In the genomic region with DNA sequence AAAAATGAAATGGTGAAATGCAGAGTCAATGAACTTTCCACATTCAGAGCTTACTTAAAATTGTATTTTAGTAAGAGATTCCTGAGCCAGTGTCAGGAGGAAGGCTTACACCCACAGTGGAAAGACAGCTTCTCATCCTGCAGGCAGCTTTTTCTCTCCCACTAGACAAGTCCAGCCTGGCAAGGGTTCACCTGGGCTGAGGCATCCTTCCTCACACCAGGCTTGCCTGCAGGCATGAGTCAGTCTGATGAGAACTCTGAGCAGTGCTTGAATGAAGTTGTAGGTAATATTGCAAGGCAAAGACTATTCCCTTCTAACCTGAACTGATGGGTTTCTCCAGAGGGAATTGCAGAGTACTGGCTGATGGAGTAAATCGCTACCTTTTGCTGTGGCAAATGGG, we compare ENCODE assay signal across 27 cellular contexts. TPM values are rescaled to one million over a fixed set of nuclear protein-coding genes. Genes with fewer than 3 reads are reported as not detected.
DNase-seq lines count a peak whose midpoint lies in the region; ATAC-seq and TF ChIP-seq lines count a peak whose summit lies in the region.
"Had no signal": no experiment of that assay in that cellular context is flagged by ENCODE, and none has a peak within 500 bp of the region (broad histone marks: within the 10 kb centered on the region; RNA-seq: fewer than 3 reads in every experiment).

No MANE protein-coding gene starts in this region.

- in situ Hi-C loops in mammary epithelial cell (cut with MboI; ENCODE audit: low sequenced_read_pairs in 2 of 2), result loop anchor here (5.0 kb wide), 1 partner anchor 118 kb away; no protein-coding TSS in a partner anchor

- H3K9me3 Mint-ChIP-seq in activated naive CD4-positive, alpha-beta T cell treated with anti-CD3 and anti-CD28 coated beads, Interleukin-2, amount 50 U/mL, for 24 hours, result no peaks in the 10 kb centered on the region
- H3K9me3 Mint-ChIP-seq: type B pancreatic cell had no signal

- WGBS in mammary epithelial cell (ENCODE audit: low coverage, missing lambda C conversion rate), result 85% methylated on average over 1 of the region's 1 CpG

- no peak overlapping the region for H3K27ac Mint-ChIP-seq in activated naive CD4-positive, alpha-beta T cell treated with anti-CD3 and anti-CD28 coated beads, Interleukin-2, amount 50 U/mL, for 24 hours
- H3K27ac Mint-ChIP-seq: type B pancreatic cell had no signal

- H3K9ac ChIP-seq in mammary epithelial cell (ENCODE audit: insufficient read depth, low read length), result no peak overlapping the region

- H3K27me3 ChIP-seq in mammary epithelial cell (ENCODE audit: insufficient read depth, low read length) (no peaks in the 10 kb centered on the region), breast epithelium (no peaks in the 10 kb centered on the region)
- H3K27me3 ChIP-seq: adrenal gland, brain microvascular endothelial cell, colonic mucosa had no signal

- H3K9me3 ChIP-seq in mammary epithelial cell (replicated peaks; ENCODE audit: insufficient read depth, low read length), result no peaks in the 10 kb centered on the region
- H3K9me3 ChIP-seq in breast epithelium, result no peaks in the 10 kb centered on the region
- H3K9me3 ChIP-seq: adrenal gland, Caco-2, colonic mucosa had no signal

- peaks cover 40% of the 10 kb centered on the region for H3K4me1 Mint-ChIP-seq in activated naive CD4-positive, alpha-beta T cell treated with anti-CD3 and anti-CD28 coated beads, Interleukin-2, amount 50 U/mL, for 24 hours

- CTCF ChIA-PET in mammary epithelial cell (lab: Charles Lee; ENCODE audit: low non-redundant PET), result no interaction called here

- H3K4me2 ChIP-seq in mammary epithelial cell (ENCODE audit: insufficient read depth, low read depth, low read length), result no peak overlapping the region
- H3K4me2 ChIP-seq: smooth muscle cell had no signal

- no TSS peak for BruUV-seq in mammary epithelial cell (replicated peaks; lab: Mats Ljungman, UMichigan)

- no peaks in the 10 kb centered on the region for H3K36me3 Mint-ChIP-seq in activated naive CD4-positive, alpha-beta T cell treated with anti-CD3 and anti-CD28 coated beads, Interleukin-2, amount 50 U/mL, for 24 hours
- H3K36me3 Mint-ChIP-seq: type B pancreatic cell had no signal

- DNase-seq in activated CD4-positive, CD25-positive, alpha-beta regulatory T cell treated with anti-CD3 and anti-CD28 coated beads, Interleukin-2, amount 50 U/mL, for 72 hours, result no peak
- DNase-seq in mammary epithelial cell (peak; percentile 61), breast epithelium (ENCODE audit: low spot score in 2 of 2) (no peak), posterior vena cava (ENCODE audit: low spot score) (peak; percentile 14), inferior parietal cortex (ENCODE audit: extremely low spot score) (no peak), putamen (ENCODE audit: low spot score) (no peak)
- DNase-seq: 8988T, adrenal gland, AML-193, brain microvascular endothelial cell, Caco-2, colonic mucosa, DMS79 treated with DMSO at 0.1 percent for 48 hours, glutamatergic neuron, MM.1S, NCI-H146, NCI-H524, occipital lobe had no signal

- H3K79me2 ChIP-seq in mammary epithelial cell (ENCODE audit: insufficient read depth, low read length), result no peaks in the 10 kb centered on the region

- ATAC-seq in activated CD4-positive, CD25-positive, alpha-beta regulatory T cell treated with anti-CD3 and anti-CD28 coated beads, Interleukin-2, amount 50 U/mL, for 24 hours, result peak; percentile 27 to 33
- ATAC-seq: K562 had no signal

- H3K4me1 ChIP-seq in mammary epithelial cell (ENCODE audit: insufficient read depth, low read length) (peaks cover 3% of the 10 kb centered on the region), breast epithelium (no peaks in the 10 kb centered on the region)
- H3K4me1 ChIP-seq: adrenal gland, colonic mucosa had no signal

- dilution Hi-C loops in mammary epithelial cell (cut with HindIII; ENCODE audit: low sequenced_read_pairs), result no loop called here

- peak overlapping the region; percentile 76 for H3K4me3 Mint-ChIP-seq in activated naive CD4-positive, alpha-beta T cell treated with anti-CD3 and anti-CD28 coated beads, Interleukin-2, amount 50 U/mL, for 24 hours
- H3K4me3 Mint-ChIP-seq: type B pancreatic cell had no signal

- no peak overlapping the region for H3K27ac ChIP-seq in mammary epithelial cell (ENCODE audit: insufficient read depth, low read depth, low read length)
- no peak overlapping the region for H3K27ac ChIP-seq in breast epithelium
- H3K27ac ChIP-seq: adrenal gland, brain microvascular endothelial cell, colonic mucosa had no signal

- peaks cover 2% of the 10 kb centered on the region for H4K20me1 ChIP-seq in mammary epithelial cell (ENCODE audit: insufficient read depth, low read length)

- intact Hi-C loops in mammary epithelial cell (cut with micrococcal nuclease) (no loop called here), breast epithelium (cut with DNase I; ENCODE audit: low total_unique reads) (no loop called here), posterior vena cava (cut with DNase I) (loop anchor here in 1 of 2 donors (10.0 kb wide), 1 partner anchor 120 kb away; no protein-coding TSS in a partner anchor)

- H3K27me3 Mint-ChIP-seq in activated naive CD4-positive, alpha-beta T cell treated with anti-CD3 and anti-CD28 coated beads, Interleukin-2, amount 50 U/mL, for 24 hours, result no peaks in the 10 kb centered on the region

- H2AFZ ChIP-seq in mammary epithelial cell (ENCODE audit: low read depth, low read length), result no peak overlapping the region

- TF ChIP-seq CTCF in mammary epithelial cell (conservative IDR thresholded peaks at IDR 0.05 in 1 of 2, IDR thresholded peaks at IDR 0.05 in 1 of 2; ENCODE audit: extremely low read depth in 1 of 2, insufficient read depth in 1 of 2, low read depth in 1 of 2, low read length in 2 of 2), result no peak
- TF ChIP-seq CTCF in breast epithelium (IDR thresholded peaks at IDR 0.05), result no peak

- no peak for TF ChIP-seq POLR2A in breast epithelium (IDR thresholded peaks at IDR 0.05)

- H3K4me3 ChIP-seq in mammary epithelial cell (replicated peaks in 1 of 3; ENCODE audit: insufficient read depth in 1 of 3, low read depth in 2 of 3, low read length in 3 of 3) (no peak overlapping the region), breast epithelium (no peak overlapping the region)
- H3K4me3 ChIP-seq: adrenal gland, colonic mucosa, K562, smooth muscle cell had no signal

- H3K36me3 ChIP-seq in mammary epithelial cell (ENCODE audit: insufficient read depth, low read length), result no peaks in the 10 kb centered on the region
- H3K36me3 ChIP-seq in breast epithelium, result no peaks in the 10 kb centered on the region
- H3K36me3 ChIP-seq: adrenal gland, brain microvascular endothelial cell, colonic mucosa had no signal

RNA-seq across cellular contexts. Expression of a gene that starts 3.1 kb away (rescaled TPM):
- total RNA-seq in mammary epithelial cell (not detected), breast epithelium (under 1 TPM; 0.32 to 0.66 (median 0.44) TPM), posterior vena cava (under 1 TPM; 0.23 to 0.33 TPM)
- polyA plus RNA-seq in mammary epithelial cell, result not detected
- not detected for polyA minus RNA-seq in mammary epithelial cell
- total RNA-seq: Caco-2, HT-29, lung microvascular endothelial cell, myocyte, occipital lobe, renal cortical epithelial cell, smooth muscle cell had no signal
- polyA plus RNA-seq: smooth muscle cell had no signal

Comparison
In these comparisons a context has a peak if more than half of its experiments do, and no peak if none do; other contexts are left out.
1. DNase-seq: peak in mammary epithelial cell (single experiment) and posterior vena cava (single experiment); none in activated CD4-positive, CD25-positive, alpha-beta regulatory T cell treated with anti-CD3 and anti-CD28 coated beads, Interleukin-2, amount 50 U/mL, for 72 hours (single experiment), breast epithelium (0 of 2), inferior parietal cortex (single experiment) and putamen (single experiment).